Comparison of ENCODE assay signal across 9 cellular contexts in the genomic region with DNA sequence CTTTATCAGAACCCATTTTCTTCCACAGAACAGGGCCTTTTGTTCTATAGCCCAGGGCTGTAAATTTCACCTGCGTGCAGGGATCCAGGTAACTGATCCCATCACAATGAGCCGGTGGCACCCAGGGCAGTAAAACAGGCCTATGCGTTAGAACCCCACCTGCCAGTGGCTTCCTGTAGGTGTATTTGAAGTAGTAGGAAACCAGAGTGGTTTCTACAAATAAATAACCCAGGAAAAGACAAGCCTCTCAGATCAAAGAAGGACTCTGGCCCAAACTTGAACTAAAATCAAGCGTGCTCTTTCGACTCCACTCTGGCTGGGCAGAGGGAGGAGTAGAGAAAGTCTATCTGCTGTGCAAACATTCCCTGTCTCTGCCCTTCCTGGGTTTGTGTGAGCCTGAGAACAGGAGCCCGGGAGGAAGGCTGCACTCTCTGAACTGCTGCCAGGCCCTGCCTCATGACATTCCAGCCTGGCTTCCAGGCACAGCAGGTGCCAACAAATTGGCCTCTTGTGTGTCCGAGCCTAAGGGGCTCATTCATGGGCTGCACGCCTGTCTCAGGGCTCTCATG.
DNase-seq lines count a peak whose midpoint lies in the region; ATAC-seq, FAIRE-seq and TF ChIP-seq lines count a peak whose summit lies in the region.
"Had no signal": no experiment of that assay in that cellular context is flagged by ENCODE, and none has a peak within 500 bp of the region (broad histone marks: within the 10 kb centered on the region; RNA-seq: fewer than 3 reads in every experiment).

No MANE protein-coding gene starts in this region.

- no peaks in the 10 kb centered on the region for H3K79me2 ChIP-seq in HepG2 (ENCODE audit: insufficient read depth, low read length)

- H3K36me3 ChIP-seq in adrenal gland (replicated peaks in 1 of 2), result no peaks in the 10 kb centered on the region
- peaks cover 6 to 22% of the 10 kb centered on the region in 2 experiments; a peak in 3 of 5 replicates for H3K36me3 ChIP-seq in HepG2 (replicated peaks in 1 of 2; ENCODE audit: control insufficient read depth in 1 of 2, insufficient read depth in 2 of 2, low read length in 2 of 2)

- in situ Hi-C loops in HepG2 (cut with HindIII; ENCODE audit: extremely low pct_ligation_motif_present, low pct_unique_long_range_greater_than_20kb), result loop anchor here (5.0 kb wide), 1 partner anchor 75 kb away; no protein-coding TSS in a partner anchor

- H4K20me1 ChIP-seq in HepG2 (ENCODE audit: insufficient read depth, low read length), result no peaks in the 10 kb centered on the region

- peak in 5 of 7 donors; percentile 28 to 54 (median 47) for DNase-seq in adrenal gland
- peak; percentile 97 for DNase-seq in HepG2 (ENCODE audit: low spot score)
- DNase-seq in AG08396 (ENCODE audit: low spot score), result no peak
- DNase-seq in HK-2 (ENCODE audit: unreplicated experiment), result no peak
- no peak for DNase-seq in epidermal melanocyte (ENCODE audit: insufficient read length, low spot score)
- DNase-seq in HPDE6-E6E7 (ENCODE audit: extremely low spot score), result no peak
- DNase-seq: stimulated activated CD4-positive, alpha-beta T cell treated with anti-CD3 and anti-CD28 coated beads, Interleukin-4, amount 100 ng/mL, for 1 hour had no signal

- TF ChIP-seq POLR2A in adrenal gland (IDR thresholded peaks at IDR 0.05) (no peak), HepG2 (IDR thresholded peaks at IDR 0.05; ENCODE audit: insufficient read depth in 1 of 2, low read depth in 2 of 2, low read length in 2 of 2) (no peak)

- H3K27ac ChIP-seq in 22Rv1, result peak overlapping the region; percentile 83
- no peak overlapping the region for H3K27ac ChIP-seq in adrenal gland
- H3K27ac ChIP-seq in HepG2 (ENCODE audit: extremely low read length, insufficient read depth, low read length), result peak overlapping the region; percentile 74

- POLR2A ChIA-PET in HepG2 (lab: Yijun Ruan, JAX), result interaction anchor here (1.0 to 5.2 kb wide), 4 partner anchors 12 to 77 kb away, joined by 4 to 53 read pairs (median 10); partner anchors contain the start of gene CEMIP

- CTCF ChIA-PET in HepG2 (lab: Yijun Ruan, JAX; ENCODE audit: low intra/inter-chr PET ratio, low total read pairs), result interaction anchor here (0.7 to 3.4 kb wide), 3 partner anchors 22 to 113 kb away, joined by 3 to 25 read pairs (median 12); partner anchors contain the start of gene CEMIP

- TF ChIP-seq CTCF in 22Rv1 (IDR thresholded peaks at IDR 0.05), result 0 out of 2 replicates have a peak, but pooled peaks have one; percentile 3
- no peak for TF ChIP-seq CTCF in adrenal gland (IDR thresholded peaks at IDR 0.05)
- TF ChIP-seq CTCF in HepG2 (CRISPR knock-in tag; IDR thresholded peaks at IDR 0.05), result no peak

- BruUV-seq in HepG2 (replicated peaks; lab: Mats Ljungman, UMichigan), result no TSS peak

- FAIRE-seq in HepG2 (lab: Jason Lieb, UNC), result peak; percentile 98

- no peak overlapping the region for H3K4me3 ChIP-seq in adrenal gland
- no peak overlapping the region for H3K4me3 ChIP-seq in HepG2 (replicated peaks in 1 of 3; ENCODE audit: insufficient read depth in 1 of 3, low read depth in 2 of 3, low read length in 3 of 3)

- TF ChIP-seq EP300 in Ishikawa (IDR thresholded peaks at IDR 0.05; ENCODE audit: borderline replicate concordance), result peak; percentile 79
- peak in 1 of 2 experiments; percentile 91; a peak in 2 of 4 replicates for TF ChIP-seq EP300 in HepG2 (IDR thresholded peaks at IDR 0.05; ENCODE audit: low read depth in 2 of 2, low read length in 2 of 2)
- TF ChIP-seq EP300 in HepG2 (CRISPR knock-in tag; IDR thresholded peaks at IDR 0.05; ENCODE audit: borderline replicate concordance), result peak; percentile 75; the same call in 1 of the 2 replicates

- peak overlapping the region; percentile 44 for H3K4me2 ChIP-seq in HepG2 (ENCODE audit: low read depth, low read length)

- TF ChIP-seq RAD21 in Ishikawa (IDR thresholded peaks at IDR 0.05; ENCODE audit: low read depth), result peak; percentile 24; the same call in 1 of the 2 replicates
- TF ChIP-seq RAD21 in HepG2 (CRISPR knock-in tag; IDR thresholded peaks at IDR 0.05), result 0 out of 2 replicates have a peak, but pooled peaks have one; percentile 17

- H3K4me1 ChIP-seq in adrenal gland (replicated peaks in 1 of 2) (peaks cover 0 to 5% of the 10 kb centered on the region in 2 donors), HepG2 (ENCODE audit: insufficient read depth, low read length) (peaks cover 66% of the 10 kb centered on the region)

- WGBS in adrenal gland, 4 donors, result 49 to 67% (median 56%) methylated on average over 5 to 8 of the region's 8 CpGs
- 2% methylated on average over 8 of the region's 8 CpGs for WGBS in HepG2 (ENCODE audit: low lambda C conversion rate)

- H3K9ac ChIP-seq in HepG2 (ENCODE audit: insufficient read depth, low read depth, low read length), result 0 out of 2 replicates have a peak overlapping the region, but pooled peaks have one; percentile 10

- peak; percentile 99 for ATAC-seq in HepG2

- intact Hi-C loops in adrenal gland (cut with DNase I) (no loop called here), HepG2 (cut with micrococcal nuclease; ENCODE audit: unreplicated experiment) (loop anchor here (1.0 to 5.0 kb wide), 5 partner anchors 18 to 196 kb away; partner anchors contain the start of gene CEMIP)

- H3K27me3 ChIP-seq in adrenal gland (no peaks in the 10 kb centered on the region), HepG2 (ENCODE audit: control insufficient read depth in 1 of 2, insufficient read depth in 2 of 2, low read length in 2 of 2) (no peaks in the 10 kb centered on the region)

- H2AFZ ChIP-seq in HepG2 (ENCODE audit: low read length), result no peak overlapping the region

- no peaks in the 10 kb centered on the region for H3K9me3 ChIP-seq in adrenal gland (replicated peaks in 1 of 3)
- H3K9me3 ChIP-seq in HepG2 (ENCODE audit: low read length), result no peaks in the 10 kb centered on the region

TF ChIP-seq in Ishikawa, 13 proteins besides CTCF, POLR2A, EP300 and RAD21 (continues in another document):
- peak; percentile 92 for TF ChIP-seq NFIC (IDR thresholded peaks at IDR 0.05)
- TF ChIP-seq YY1 (IDR thresholded peaks at IDR 0.05; ENCODE audit: low read depth), result no peak
- peak; percentile 88 for TF ChIP-seq TCF12 (IDR thresholded peaks at IDR 0.05; ENCODE audit: low read depth)
- TF ChIP-seq CREB1 (IDR thresholded peaks at IDR 0.05; ENCODE audit: low read depth), result no peak
- TF ChIP-seq TEAD4 (IDR thresholded peaks at IDR 0.05), result peak; percentile 98
- TF ChIP-seq, protein P1, sequence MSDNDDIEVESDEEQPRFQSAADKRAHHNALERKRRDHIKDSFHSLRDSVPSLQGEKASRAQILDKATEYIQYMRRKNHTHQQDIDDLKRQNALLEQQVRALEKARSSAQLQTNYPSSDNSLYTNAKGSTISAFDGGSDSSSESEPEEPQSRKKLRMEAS (IDR thresholded peaks at IDR 0.05), result peak; percentile 64
- no peak for TF ChIP-seq FOXM1 (IDR thresholded peaks at IDR 0.05; ENCODE audit: borderline replicate concordance, low read depth)
- TF ChIP-seq USF1 (IDR thresholded peaks at IDR 0.05), result 0 out of 2 replicates have a peak, but pooled peaks have one; percentile 39
- 0 out of 2 replicates have a peak, but pooled peaks have one; percentile 6 for TF ChIP-seq ZBTB7A (IDR thresholded peaks at IDR 0.05; ENCODE audit: low read depth)
- TF ChIP-seq CEBPB (IDR thresholded peaks at IDR 0.05), result no peak

TF ChIP-seq in HepG2, 621 proteins besides CTCF, POLR2A, EP300 and RAD21 (continues in another document):
- TF ChIP-seq, protein P2, sequence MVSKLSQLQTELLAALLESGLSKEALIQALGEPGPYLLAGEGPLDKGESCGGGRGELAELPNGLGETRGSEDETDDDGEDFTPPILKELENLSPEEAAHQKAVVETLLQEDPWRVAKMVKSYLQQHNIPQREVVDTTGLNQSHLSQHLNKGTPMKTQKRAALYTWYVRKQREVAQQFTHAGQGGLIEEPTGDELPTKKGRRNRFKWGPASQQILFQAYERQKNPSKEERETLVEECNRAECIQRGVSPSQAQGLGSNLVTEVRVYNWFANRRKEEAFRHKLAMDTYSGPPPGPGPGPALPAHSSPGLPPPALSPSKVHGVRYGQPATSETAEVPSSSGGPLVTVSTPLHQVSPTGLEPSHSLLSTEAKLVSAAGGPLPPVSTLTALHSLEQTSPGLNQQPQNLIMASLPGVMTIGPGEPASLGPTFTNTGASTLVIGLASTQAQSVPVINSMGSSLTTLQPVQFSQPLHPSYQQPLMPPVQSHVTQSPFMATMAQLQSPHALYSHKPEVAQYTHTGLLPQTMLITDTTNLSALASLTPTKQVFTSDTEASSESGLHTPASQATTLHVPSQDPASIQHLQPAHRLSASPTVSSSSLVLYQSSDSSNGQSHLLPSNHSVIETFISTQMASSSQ (IDR thresholded peaks at IDR 0.05; ENCODE audit: low read depth), result peak; percentile 50; the same call in 1 of the 2 replicates
- TF ChIP-seq, protein P2 (CRISPR knock-in tag; IDR thresholded peaks at IDR 0.05; ENCODE audit: borderline replicate concordance), result peak; percentile 81; the same call in 1 of the 2 replicates
- TF ChIP-seq IKZF4 (CRISPR knock-in tag; IDR thresholded peaks at IDR 0.05; ENCODE audit: borderline replicate concordance, low read depth, not compliant biosample characterization), result no peak

Comparison
In these comparisons a context has a peak if more than half of its experiments do, and no peak if none do; other contexts are left out.
1. H3K27ac ChIP-seq: peak in 22Rv1 (single experiment) and HepG2 (single experiment); none in adrenal gland (0 of 5).
2. DNase-seq: peak in adrenal gland (5 of 7) and HepG2 (single experiment); none in AG08396 (single experiment), HK-2 (single experiment), epidermal melanocyte (single experiment) and HPDE6-E6E7 (single experiment).